In genomic region chr3:17444865-17445264, GRCh38 we compare ENCODE assay signal across 29 cellular contexts.
DNase-seq lines count a peak whose midpoint lies in the region; ATAC-seq and TF ChIP-seq lines count a peak whose summit lies in the region.
"Had no signal": no experiment of that assay in that cellular context is flagged by ENCODE, and none has a peak within 500 bp of the region (broad histone marks: within the 10 kb centered on the region; RNA-seq: fewer than 3 reads in every experiment).

No MANE protein-coding gene starts in this region.

- TF ChIP-seq CTCF in fibroblast of villous mesenchyme (IDR thresholded peaks at IDR 0.05; ENCODE audit: insufficient read depth, low read depth, low read length) = no peak

- DNase-seq in DMS 273 (lab: John Stamatoyannopoulos, UW; ENCODE audit: unreplicated experiment) (peak; percentile 36), HuH-7 (ENCODE audit: low spot score) (peak; percentile 22), OCI-M1 (lab: John Stamatoyannopoulos, UW) (peak; percentile 91), fibroblast of villous mesenchyme (ENCODE audit: low read depth) (peak; percentile 64), epidermal melanocyte (ENCODE audit: insufficient read length, low spot score) (no peak)
- DNase-seq: C1 segment of cervical spinal cord; CD4-positive, alpha-beta memory T cell; COR-L47; DMS79; EL; GDM1; GOT3; HFFc6; NCI-H1092; NCI-H1417 treated with DMSO at 0.1 percent for 48 hours; NCI-H187; NCI-H2081 treated with DMSO at 0.1 percent for 48 hours; NCI-H2171; NCI-H226; NCI-H510A; NCI-H748 treated with DMSO at 0.1 percent for 48 hours; PC-9; Right ventricle myocardium superior; RPMI8226 had no signal

- H3K4me3 ChIP-seq in fibroblast of villous mesenchyme (ENCODE audit: low read depth, low read length) = no peak overlapping the region
- H3K4me3 ChIP-seq: A549, HAP-1, PC-9, SJSA1 had no signal

- ATAC-seq in HG03457 (IDR thresholded peaks at IDR 0.05; ENCODE audit: unreplicated experiment) (no peak), HG02852 (IDR thresholded peaks at IDR 0.05; ENCODE audit: unreplicated experiment) (no peak)
- ATAC-seq: A549 had no signal
